In the genomic region with DNA sequence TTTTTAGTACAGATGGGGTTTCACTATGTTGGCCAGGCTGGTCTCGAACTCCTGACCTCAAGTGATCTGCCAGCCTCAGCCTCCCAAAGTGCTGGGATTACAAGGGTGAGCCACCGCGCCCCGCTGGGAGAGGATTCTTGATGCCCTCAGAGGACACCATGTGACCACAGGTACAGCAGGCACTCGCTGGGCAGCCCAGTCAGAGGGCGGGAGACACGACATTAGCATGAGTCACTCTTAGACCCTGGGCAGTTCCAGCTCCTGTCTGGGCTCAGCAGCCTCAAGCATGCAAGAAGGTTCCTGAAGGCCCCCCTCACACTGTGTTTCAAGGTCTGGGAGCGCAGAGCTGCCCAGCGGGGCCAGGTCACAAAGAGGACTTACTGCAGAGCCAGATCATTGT, we compare ENCODE assay signal across 19 cellular contexts. TPM values are rescaled to one million over a fixed set of nuclear protein-coding genes. Genes with fewer than 3 reads are reported as not detected.
A peak's percentile ranks its signal among the peaks of the same experiment; 100 is the strongest.
DNase-seq lines count a peak whose midpoint lies in the region; ATAC-seq, FAIRE-seq and TF ChIP-seq lines count a peak whose summit lies in the region.
"Had no signal": no experiment of that assay in that cellular context is flagged by ENCODE, and none has a peak within 500 bp of the region (broad histone marks: within the 10 kb centered on the region; RNA-seq: fewer than 3 reads in every experiment).

No MANE protein-coding gene starts in this region.

- H3K27ac Mint-ChIP-seq in endodermal cell (no peak overlapping the region), HFFc6 (no peak overlapping the region), T-helper 17 cell (no peak overlapping the region)
- H3K27ac Mint-ChIP-seq: progenitor cell of endocrine pancreas had no signal

- H3K36me3 ChIP-seq in GM23248 (ENCODE audit: low read depth): no peaks in the 10 kb centered on the region
- H3K36me3 ChIP-seq in endodermal cell (ENCODE audit: control insufficient read depth, insufficient read depth, low read length): no peaks in the 10 kb centered on the region
- H3K36me3 ChIP-seq: SJSA1, thyroid gland had no signal

- H3K9me3 Mint-ChIP-seq in endodermal cell (no peaks in the 10 kb centered on the region), HFFc6 (no peaks in the 10 kb centered on the region)

- DNase-seq in GM23248 (peak; percentile 45), RCC 7860 (ENCODE audit: low spot score) (peak; percentile 89), endodermal cell (peak; percentile 79), retinal pigment epithelial cell (ENCODE audit: low read depth) (peak; percentile 54), HFFc6 (no peak), GF-D8 (lab: John Stamatoyannopoulos, UW) (no peak), T-helper 17 cell (no peak)
- DNase-seq: activated gamma-delta T cell treated with Interleukin-2 at 50 U/mL for 16 hours, KBM-7, kidney glomerular epithelial cell, NCI-H1694, NCI-H69, thyroid gland had no signal

- H3K9me2 ChIP-seq in GM23248 (ENCODE audit: insufficient read depth): no peaks in the 10 kb centered on the region

- H3K4me1 Mint-ChIP-seq in endodermal cell: peaks cover 4% of the 10 kb centered on the region
- peaks cover 8% of the 10 kb centered on the region for H3K4me1 Mint-ChIP-seq in HFFc6 (ENCODE audit: low read depth)
- peaks cover 11% of the 10 kb centered on the region for H3K4me1 Mint-ChIP-seq in T-helper 17 cell

- no peak overlapping the region for H3K4me3 ChIP-seq in GM23248
- no peak overlapping the region for H3K4me3 ChIP-seq in endodermal cell (ENCODE audit: low read length)
- H3K4me3 ChIP-seq in retinal pigment epithelial cell (ENCODE audit: low read length): no peak overlapping the region
- H3K4me3 ChIP-seq: SJSA1, thyroid gland had no signal

- in situ Hi-C loops in GM23248 (cut with MboI): no loop called here

- peaks cover 69% of the 10 kb centered on the region for H3K27me3 Mint-ChIP-seq in endodermal cell (ENCODE audit: insufficient read depth)
- peaks cover 10% of the 10 kb centered on the region for H3K27me3 Mint-ChIP-seq in HFFc6 (ENCODE audit: insufficient read depth)
- H3K27me3 Mint-ChIP-seq in T-helper 17 cell: peaks cover 51% of the 10 kb centered on the region

- H3K4me1 ChIP-seq in GM23248 (ENCODE audit: insufficient read depth) (peaks cover 7% of the 10 kb centered on the region), endodermal cell (ENCODE audit: control insufficient read depth, insufficient read depth, low read length) (peaks cover 2% of the 10 kb centered on the region)

- no peak overlapping the region for H3K9ac ChIP-seq in GM23248
- no peak overlapping the region for H3K9ac ChIP-seq in endodermal cell (ENCODE audit: extremely low read depth, low read length, poor library complexity, severe bottlenecking)

- H3K79me2 ChIP-seq in GM23248 (ENCODE audit: insufficient read depth): no peaks in the 10 kb centered on the region

- no peak for ATAC-seq in GM21526 (IDR thresholded peaks at IDR 0.05; ENCODE audit: low FRiP score, unreplicated experiment)
- ATAC-seq in T-helper 17 cell: no peak

- H2AFZ ChIP-seq in GM23248: no peak overlapping the region

- H3K4me2 ChIP-seq in GM23248 (ENCODE audit: unreplicated experiment): no peak overlapping the region

- no peaks in the 10 kb centered on the region for H3K9me3 ChIP-seq in GM23248 (ENCODE audit: low read depth)
- H3K9me3 ChIP-seq in endodermal cell (ENCODE audit: control insufficient read depth, low read length): no peaks in the 10 kb centered on the region
- no peaks in the 10 kb centered on the region for H3K9me3 ChIP-seq in T-helper 17 cell (ENCODE audit: control insufficient read depth, low read length, poor library complexity, severe bottlenecking)
- H3K9me3 ChIP-seq: SJSA1, thyroid gland had no signal

- H3K27ac ChIP-seq in GM23248 (no peak overlapping the region), endodermal cell (ENCODE audit: low read depth, low read length) (no peak overlapping the region)
- H3K27ac ChIP-seq: SJSA1, thyroid gland had no signal

- no peak for TF ChIP-seq CTCF in endodermal cell (conservative IDR thresholded peaks at IDR 0.05)
- TF ChIP-seq CTCF in retinal pigment epithelial cell (conservative IDR thresholded peaks at IDR 0.05; ENCODE audit: low read depth, low read length): no peak
- no peak for TF ChIP-seq CTCF in HFFc6 (IDR thresholded peaks at IDR 0.05)

- WGBS in GM23248 (ENCODE audit: low coverage in 1 of 2, low lambda C conversion rate in 2 of 2, missing lambda C conversion rate in 2 of 2), 2 experiments: 65 to 69% methylated on average over 9 of the region's 9 CpGs
- 88 to 91% methylated on average over 6 to 9 of the region's 9 CpGs for WGBS in endodermal cell (ENCODE audit: insufficient coverage in 1 of 2, insufficient read length in 1 of 2), 2 experiments

- FAIRE-seq in RCC 7860 (lab: Jason Lieb, UNC): peak; percentile 63

- H3F3A ChIP-seq in GM23248 (ENCODE audit: insufficient read depth): no peaks in the 10 kb centered on the region

- no peaks in the 10 kb centered on the region for H4K20me1 ChIP-seq in GM23248 (ENCODE audit: insufficient read depth)

- H3K27me3 ChIP-seq in GM23248 (replicated peaks; ENCODE audit: insufficient read depth): no peaks in the 10 kb centered on the region
- peaks cover 50% of the 10 kb centered on the region for H3K27me3 ChIP-seq in endodermal cell (ENCODE audit: control insufficient read depth, insufficient read depth, low read length, poor library complexity, severe bottlenecking)
- H3K27me3 ChIP-seq: thyroid gland had no signal

- H3K36me3 Mint-ChIP-seq in endodermal cell (ENCODE audit: low read depth): no peaks in the 10 kb centered on the region
- H3K36me3 Mint-ChIP-seq in HFFc6 (ENCODE audit: low read depth): no peaks in the 10 kb centered on the region
- H3K36me3 Mint-ChIP-seq in T-helper 17 cell (ENCODE audit: low read depth): peaks cover 7% of the 10 kb centered on the region

- no peak overlapping the region for H3K4me3 Mint-ChIP-seq in endodermal cell
- H3K4me3 Mint-ChIP-seq in HFFc6: no peak overlapping the region
- H3K4me3 Mint-ChIP-seq in T-helper 17 cell: no peak overlapping the region

RNA-seq across cellular contexts. Expression of gene STAC2, which starts 11.9 kb away (rescaled TPM):
- total RNA-seq in GM23248 (2014; rRNA removed; shearing (Covaris generic)): not detected in 2 replicates
- polyA plus RNA-seq in GM23248 (2016; fragmentation: Nextera tagmentation; extraction: Ambion mirVana): 0.05 TPM in 1 of 2 replicates, not detected in the other
- under 1 TPM; 0.35 to 0.46 TPM for total RNA-seq in endodermal cell
- polyA plus RNA-seq in endodermal cell (2013, experiment 1 of 2): 1.3 TPM
- polyA plus RNA-seq in endodermal cell (2013, experiment 2 of 2): 1.2 TPM
- not detected for total RNA-seq in HFFc6 (2021; fragmentation: NEBNext Ultra II Directional; extraction: Animal tissue kit (Norgen Biotek cat#: 25700))
- total RNA-seq in T-helper 17 cell: not detected
- total RNA-seq: progenitor cell of endocrine pancreas, SJSA1, thyroid gland had no signal
- polyA plus RNA-seq: BJ had no signal

RNA-seq across cellular contexts. Expression of gene RPL19, which starts 13.8 kb away (rescaled TPM):
- total RNA-seq in GM23248 (2014; rRNA removed; shearing (Covaris generic)): 1,500 and 1,636 TPM in 2 replicates
- 892 and 903 TPM in 2 replicates for polyA plus RNA-seq in GM23248 (2016; fragmentation: Nextera tagmentation; extraction: Ambion mirVana)
- 1,000 to 10,000 TPM; 1,782 to 1,829 TPM for total RNA-seq in endodermal cell
- polyA plus RNA-seq in endodermal cell (2013, experiment 1 of 2): 2,533 TPM
- 2,401 TPM for polyA plus RNA-seq in endodermal cell (2013, experiment 2 of 2)
- 1,000 to 10,000 TPM; 1,574 to 1,911 (median 1,762) TPM for total RNA-seq in HFFc6 (2021; fragmentation: NEBNext Ultra II Directional; extraction: Animal tissue kit (Norgen Biotek cat#: 25700))
- 1,000 to 10,000 TPM; 3,035 to 3,199 TPM for total RNA-seq in T-helper 17 cell

RNA-seq across cellular contexts. Expression of gene CACNB1, which starts 16.4 kb away (rescaled TPM):
- 6.6 and 8.1 TPM in 2 replicates for total RNA-seq in GM23248 (2014; rRNA removed; shearing (Covaris generic))
- polyA plus RNA-seq in GM23248 (2016; fragmentation: Nextera tagmentation; extraction: Ambion mirVana): 6.0 and 7.1 TPM in 2 replicates
- total RNA-seq in endodermal cell (10 to 100 TPM; 12.2 to 13.2 TPM), T-helper 17 cell (10 to 100 TPM; 21.4 to 21.9 TPM)
- 15.9 TPM for polyA plus RNA-seq in endodermal cell (2013, experiment 1 of 2)
- polyA plus RNA-seq in endodermal cell (2013, experiment 2 of 2): 12.4 TPM
- total RNA-seq in HFFc6 (2021; fragmentation: NEBNext Ultra II Directional; extraction: Animal tissue kit (Norgen Biotek cat#: 25700)): 1 to 10 TPM; 5.1 to 7.0 (median 6.1) TPM

RNA-seq across cellular contexts. Expression of gene ARL5C, which starts 47.9 kb away (rescaled TPM):
- total RNA-seq in GM23248 (2014; rRNA removed; shearing (Covaris generic)): not detected in 2 replicates
- polyA plus RNA-seq in GM23248 (2016; fragmentation: Nextera tagmentation; extraction: Ambion mirVana): not detected in 2 replicates
- total RNA-seq in endodermal cell (not detected), T-helper 17 cell (not detected)
- not detected for polyA plus RNA-seq in endodermal cell (2013, experiment 1 of 2)
- polyA plus RNA-seq in endodermal cell (2013, experiment 2 of 2): not detected
- total RNA-seq in HFFc6 (2021; fragmentation: NEBNext Ultra II Directional; extraction: Animal tissue kit (Norgen Biotek cat#: 25700)): not detected
- total RNA-seq: cardiac septum, myocyte, progenitor cell of endocrine pancreas, SJSA1, thyroid gland had no signal
- polyA plus RNA-seq: BJ had no signal

Comparison
In these comparisons a context has a peak if more than half of its experiments do, and no peak if none do; other contexts are left out.
1. DNase-seq: peak in GM23248 (single experiment), RCC 7860 (single experiment), endodermal cell (single experiment) and retinal pigment epithelial cell (single experiment); none in HFFc6 (single experiment), GF-D8 (single experiment) and T-helper 17 cell (0 of 3).